Comparison of ENCODE assay signal across 8 cellular contexts in genomic region chrX:103405009-103405333, GRCh38. TPM values are rescaled to one million over a fixed set of nuclear protein-coding genes. Genes with fewer than 3 reads are reported as not detected.
DNase-seq lines count a peak whose midpoint lies in the region; ATAC-seq and TF ChIP-seq lines count a peak whose summit lies in the region.

No MANE protein-coding gene starts in this region.

- H3K4me3 ChIP-seq in BE2C (ENCODE audit: low read depth, low read length): peak overlapping the region; percentile 74
- peak overlapping the region; percentile 72 for H3K4me3 ChIP-seq in brain microvascular endothelial cell (ENCODE audit: low read depth, low read length)
- H3K4me3 ChIP-seq in muscle layer of duodenum (ENCODE audit: low read depth in 1 of 2, low read length in 2 of 2): peak overlapping the region; percentile 57 to 68

- DNase-seq in BE2C: no peak
- DNase-seq in brain microvascular endothelial cell: no peak
- no peak for DNase-seq in NCI-H1048 (lab: John Stamatoyannopoulos, UW)
- no peak for DNase-seq in NCI-H82 (lab: John Stamatoyannopoulos, UW)

- H3K27ac ChIP-seq in brain microvascular endothelial cell: peak overlapping the region; percentile 78
- no peak overlapping the region for H3K27ac ChIP-seq in muscle layer of duodenum (ENCODE audit: low read length)

- ATAC-seq in HG02943 (IDR thresholded peaks at IDR 0.05; ENCODE audit: low read depth, unreplicated experiment) (peak; percentile 42), HG03565 (IDR thresholded peaks at IDR 0.05; ENCODE audit: unreplicated experiment) (no peak), HG03025 (IDR thresholded peaks at IDR 0.05; ENCODE audit: low FRiP score, unreplicated experiment) (no peak)

- TF ChIP-seq CTCF in BE2C (IDR thresholded peaks at IDR 0.05; ENCODE audit: low read depth, low read length) (no peak), brain microvascular endothelial cell (IDR thresholded peaks at IDR 0.05; ENCODE audit: low read depth, low read length, missing control alignments) (no peak)

- H3K9me3 ChIP-seq in BE2C (no peaks in the 10 kb centered on the region), muscle layer of duodenum (ENCODE audit: control insufficient read depth in 1 of 2, low read length in 2 of 2) (no peaks in the 10 kb centered on the region)

- in situ Hi-C loops in brain microvascular endothelial cell (cut with HindIII; ENCODE audit: low pct_ligation_motif_present, low sequenced_read_pairs): no loop called here

- H3K36me3 ChIP-seq in BE2C (no peaks in the 10 kb centered on the region), brain microvascular endothelial cell (replicated peaks) (no peaks in the 10 kb centered on the region), muscle layer of duodenum (ENCODE audit: control insufficient read depth in 1 of 2, insufficient read depth in 2 of 2, low read length in 2 of 2) (no peaks in the 10 kb centered on the region)

- no peaks in the 10 kb centered on the region for H3K27me3 ChIP-seq in BE2C
- H3K27me3 ChIP-seq in brain microvascular endothelial cell (replicated peaks): no peaks in the 10 kb centered on the region
- no peaks in the 10 kb centered on the region for H3K27me3 ChIP-seq in muscle layer of duodenum (ENCODE audit: low read depth, low read length)

- H3K4me1 ChIP-seq in BE2C: no peaks in the 10 kb centered on the region
- peaks cover 0 to 3% of the 10 kb centered on the region in 2 donors for H3K4me1 ChIP-seq in muscle layer of duodenum (ENCODE audit: control insufficient read depth in 1 of 2, insufficient read depth in 2 of 2, low read length in 2 of 2)

RNA-seq across cellular contexts. Expression of gene BEX3, which starts 28.6 kb away (rescaled TPM):
- 546 TPM for polyA plus RNA-seq in BE2C (2012; ENCODE audit: insufficient read depth, insufficient read length, low read depth)

RNA-seq across cellular contexts. Expression of gene TCEAL9, which starts 48.7 kb away (rescaled TPM):
- 43.2 TPM for polyA plus RNA-seq in BE2C (2012; ENCODE audit: insufficient read depth, insufficient read length, low read depth)
